ENCODE assay signal across 26 cellular contexts in genomic region chr3:181568693-181569092, GRCh38.
"Had no signal": no experiment of that assay in that cellular context is flagged by ENCODE, and none has a peak within 500 bp of the region (broad histone marks: within the 10 kb centered on the region; RNA-seq: fewer than 3 reads in every experiment).

No MANE protein-coding gene starts in this region.

- H3K4me1 ChIP-seq: SJCRH30 had no signal

- H3K27ac Mint-ChIP-seq: IgD-negative memory B cell had no signal

- H3K9me3 ChIP-seq: SJCRH30 had no signal

- H3K27ac ChIP-seq: HL-60, KMS-11, RWPE1, SJCRH30 had no signal

- H3K9ac ChIP-seq: KMS-11 had no signal

- H3K36me3 Mint-ChIP-seq: IgD-negative memory B cell had no signal

- H3K36me3 ChIP-seq: SJCRH30 had no signal

- ATAC-seq: K562, Panc1, PC-3, Right ventricle myocardium inferior had no signal

- H3K9me3 Mint-ChIP-seq: IgD-negative memory B cell had no signal

- FAIRE-seq: HTR-8/SVneo, K562 had no signal

- DNase-seq: Kasumi-1, MV-4-11, NCI-H1048, NCI-H1105, NCI-H1417, NCI-H1436 treated with DMSO at 0.1 percent for 48 hours, NCI-H1694, NCI-H187 treated with DMSO at 0.1 percent for 48 hours, NCI-H2029 treated with DMSO at 0.1 percent for 48 hours, NCI-H226, NCI-H446, NCI-H510A, NCI-H524 treated with DMSO at 0.1 percent for 48 hours, NCI-H69, NCI-H774, PC-3, SHP77 treated with DMSO at 0.1 percent for 48 hours, SJCRH30 had no signal

- H3K27me3 ChIP-seq: SJCRH30 had no signal

- H3K27me3 Mint-ChIP-seq: IgD-negative memory B cell had no signal

- H3K4me1 Mint-ChIP-seq: IgD-negative memory B cell had no signal

- H3K4me3 Mint-ChIP-seq: IgD-negative memory B cell had no signal

- H3K4me2 ChIP-seq: KMS-11 had no signal

- H3K4me3 ChIP-seq: K562, SJCRH30 had no signal
